8 cellular contexts compared by ENCODE assay signal in genomic region chr18:77208969-77209368, GRCh38. TPM values are rescaled to one million over a fixed set of nuclear protein-coding genes. Genes with fewer than 3 reads are reported as not detected.
A peak's percentile ranks its signal among the peaks of the same experiment; 100 is the strongest.
DNase-seq lines count a peak whose midpoint lies in the region; ATAC-seq lines count a peak whose summit lies in the region.

No MANE protein-coding gene starts in this region.

- H3K27ac ChIP-seq in right cardiac atrium (ENCODE audit: low read length) (no peak overlapping the region), subcutaneous abdominal adipose tissue (ENCODE audit: low read depth, low read length) (peak overlapping the region; percentile 66), SJCRH30 (no peak overlapping the region)

- intact Hi-C loops in activated CD4-positive, alpha-beta memory T cell treated with anti-CD3 and anti-CD28 coated beads for 36 hours (cut with micrococcal nuclease): loop anchor here (1.0 to 2.0 kb wide), 5 partner anchors 58 to 146 kb away; no protein-coding TSS in a partner anchor
- intact Hi-C loops in right cardiac atrium (cut with DNase I): loop anchor here in 2 of 4 donors (10.0 kb wide), 3 partner anchors 64 to 154 kb away; partner anchors contain the start of gene MBP (in 1 of the 2)

- ATAC-seq in GM19467 (IDR thresholded peaks at IDR 0.05; ENCODE audit: unreplicated experiment) (peak; percentile 67), HG03521 (IDR thresholded peaks at IDR 0.05; ENCODE audit: unreplicated experiment) (peak; percentile 64), right cardiac atrium (peak in 1 of 2 donors; percentile 72)

- peak overlapping the region in 1 of 5 donors; percentile 6 for H3K9ac ChIP-seq in subcutaneous abdominal adipose tissue (ENCODE audit: low read length in 5 of 5)

- H3K36me3 ChIP-seq in subcutaneous abdominal adipose tissue (ENCODE audit: control insufficient read depth in 5 of 5, insufficient read depth in 5 of 5, low read length in 5 of 5) (no peaks in the 10 kb centered on the region), SJCRH30 (no peaks in the 10 kb centered on the region)

- H3K9me3 Mint-ChIP-seq in activated CD4-positive, alpha-beta memory T cell treated with anti-CD3 and anti-CD28 coated beads for 36 hours: no peaks in the 10 kb centered on the region

- peak overlapping the region; percentile 82 for H3K27ac Mint-ChIP-seq in activated CD4-positive, alpha-beta memory T cell treated with anti-CD3 and anti-CD28 coated beads for 36 hours

- no peaks in the 10 kb centered on the region for H3K27me3 Mint-ChIP-seq in activated CD4-positive, alpha-beta memory T cell treated with anti-CD3 and anti-CD28 coated beads for 36 hours

- peak; percentile 32 for DNase-seq in GDM1 (lab: John Stamatoyannopoulos, UW)
- peak; percentile 49 for DNase-seq in activated CD4-positive, alpha-beta memory T cell treated with anti-CD3 and anti-CD28 coated beads for 36 hours
- peak; percentile 51 to 78 (median 64) for DNase-seq in right cardiac atrium
- DNase-seq in SJCRH30: no peak
- no peak for DNase-seq in NCI-H510A treated with DMSO at 0.1 percent for 48 hours (lab: John Stamatoyannopoulos, UW)

- no peak overlapping the region for H3K4me3 ChIP-seq in right cardiac atrium (ENCODE audit: low read length)
- H3K4me3 ChIP-seq in subcutaneous abdominal adipose tissue (ENCODE audit: low read depth in 1 of 5, low read length in 5 of 5): peak overlapping the region in 4 of 5 donors; percentile 43 to 50 (median 48)
- H3K4me3 ChIP-seq in SJCRH30: no peak overlapping the region

- no peaks in the 10 kb centered on the region for H3K36me3 Mint-ChIP-seq in activated CD4-positive, alpha-beta memory T cell treated with anti-CD3 and anti-CD28 coated beads for 36 hours

- POLR2A ChIA-PET in activated CD4-positive, alpha-beta memory T cell treated with anti-CD3 and anti-CD28 coated beads for 36 hours (lab: Charles Lee): no interaction called here

- H3K27me3 ChIP-seq in right cardiac atrium (ENCODE audit: control insufficient read depth, insufficient read depth) (no peaks in the 10 kb centered on the region), subcutaneous abdominal adipose tissue (ENCODE audit: control insufficient read depth in 5 of 5, insufficient read depth in 4 of 5, low read length in 5 of 5) (no peaks in the 10 kb centered on the region), SJCRH30 (no peaks in the 10 kb centered on the region)

- H3K4me1 ChIP-seq in right cardiac atrium (ENCODE audit: control insufficient read depth, insufficient read depth, low read length) (no peaks in the 10 kb centered on the region), subcutaneous abdominal adipose tissue (ENCODE audit: control insufficient read depth in 5 of 5, insufficient read depth in 5 of 5, low read length in 5 of 5) (peaks cover 0 to 45% (median 37%) of the 10 kb centered on the region in 5 donors), SJCRH30 (no peaks in the 10 kb centered on the region)

- peak overlapping the region; percentile 81 for H3K4me3 Mint-ChIP-seq in activated CD4-positive, alpha-beta memory T cell treated with anti-CD3 and anti-CD28 coated beads for 36 hours

- no peaks in the 10 kb centered on the region for H3K9me3 ChIP-seq in right cardiac atrium (ENCODE audit: control insufficient read depth, low read length)
- no peaks in the 10 kb centered on the region for H3K9me3 ChIP-seq in subcutaneous abdominal adipose tissue (ENCODE audit: control insufficient read depth in 5 of 5, low read length in 5 of 5)
- no peaks in the 10 kb centered on the region for H3K9me3 ChIP-seq in SJCRH30 (replicated peaks)

- CTCF ChIA-PET in activated CD4-positive, alpha-beta memory T cell treated with anti-CD3 and anti-CD28 coated beads for 36 hours (lab: Charles Lee): interaction anchor here (1.4 to 6.7 kb wide), 2 partner anchors 210 to 225 kb away, joined by 5 to 92 read pairs; no protein-coding TSS in a partner anchor

- 55% methylated on average over 4 of the region's 4 CpGs for WGBS in right cardiac atrium

- H3K4me1 Mint-ChIP-seq in activated CD4-positive, alpha-beta memory T cell treated with anti-CD3 and anti-CD28 coated beads for 36 hours (ENCODE audit: low read depth): peaks cover 32% of the 10 kb centered on the region

RNA-seq across cellular contexts. Expression of gene GALR1, which starts 40.7 kb away (rescaled TPM):
- not detected for total RNA-seq in activated CD4-positive, alpha-beta memory T cell treated with anti-CD3 and anti-CD28 coated beads for 36 hours
- total RNA-seq in right cardiac atrium: under 1 TPM in 1 of 4 donors, not detected in 3; 0.03 TPM
- polyA plus RNA-seq in right cardiac atrium: 0.02 TPM
- not detected in 2 replicates for total RNA-seq in SJCRH30 (2014; rRNA removed; shearing (Covaris generic))

Comparison
In these comparisons a context has a peak if more than half of its experiments do, and no peak if none do; other contexts are left out.
1. DNase-seq: peak in GDM1 (single experiment), activated CD4-positive, alpha-beta memory T cell treated with anti-CD3 and anti-CD28 coated beads for 36 hours (single experiment) and right cardiac atrium (3 of 3); none in SJCRH30 (0 of 2) and NCI-H510A treated with DMSO at 0.1 percent for 48 hours (single experiment).
2. H3K4me3 ChIP-seq: peak in subcutaneous abdominal adipose tissue (4 of 5); none in right cardiac atrium (single experiment) and SJCRH30 (single experiment).